8 cellular contexts compared by ENCODE assay signal in genomic region chr19:40464059-40465024, GRCh38. TPM values are rescaled to one million over a fixed set of nuclear protein-coding genes. Genes with fewer than 3 reads are reported as not detected.
DNase-seq lines count a peak whose midpoint lies in the region; ATAC-seq, FAIRE-seq and TF ChIP-seq lines count a peak whose summit lies in the region.

No MANE protein-coding gene starts in this region.

- CTCF ChIA-PET in T-cell (lab: Charles Lee), result interaction anchor here (0.6 to 1.7 kb wide), 14 partner anchors 20 to 1067 kb away, joined by 3 to 18 read pairs (median 4); partner anchors contain the start of genes SERTAD1 (in 1 of the 2) and SERTAD3 (in 1 of the 2)

- POLR2A ChIA-PET in T-cell (lab: Charles Lee), result interaction anchor here in 1 of 2 donors (0.6 kb wide), 1 partner anchor 29 kb away, joined by 7 read pairs; no protein-coding TSS in a partner anchor

- H3K27me3 Mint-ChIP-seq in T-cell, result peaks cover 5 to 16% of the 10 kb centered on the region in 2 donors

- H3K4me3 ChIP-seq in left ventricle myocardium inferior (peak overlapping the region; percentile 75), psoas muscle (peak overlapping the region; percentile 85)

- H3K9me3 ChIP-seq in left ventricle myocardium inferior (replicated peaks) (no peaks in the 10 kb centered on the region), psoas muscle (no peaks in the 10 kb centered on the region)

- intact Hi-C loops in left ventricle myocardium inferior (cut with micrococcal nuclease) (no loop called here), psoas muscle (cut with DNase I) (loop anchor here in 1 of 2 donors (2.0 to 5.0 kb wide), 2 partner anchors 44 to 133 kb away; no protein-coding TSS in a partner anchor)

- H3K4me1 ChIP-seq in left ventricle myocardium inferior (peaks cover 46% of the 10 kb centered on the region), psoas muscle (peaks cover 12% of the 10 kb centered on the region)

- no peaks in the 10 kb centered on the region for H3K9me3 Mint-ChIP-seq in T-cell

- no peaks in the 10 kb centered on the region for H3K36me3 Mint-ChIP-seq in T-cell

- H3K27ac Mint-ChIP-seq in T-cell, result peak overlapping the region in 1 of 2 donors; percentile 63

- peak; percentile 65 for DNase-seq in GM04503 (ENCODE audit: low read depth)
- DNase-seq in NCI-H128 (lab: John Stamatoyannopoulos, UW; ENCODE audit: unreplicated experiment), result peak; percentile 33
- peak in 32 of 34 experiments; percentile 35 to 75 (median 58) for DNase-seq in T-cell
- peak in 49 of 56 donors; percentile 4 to 85 (median 42) for DNase-seq in amygdala (lab: John Stamatoyannopoulos, UW)
- peak; percentile 78 for DNase-seq in left ventricle myocardium inferior
- DNase-seq in psoas muscle, result peak; percentile 84 to 85
- peak; percentile 76 for DNase-seq in urothelium cell line (ENCODE audit: low spot score)

- 31 to 44% (median 36%) methylated on average over 11 of the region's 11 CpGs for WGBS in psoas muscle, 3 donors

- peaks cover 5% of the 10 kb centered on the region for H3K27me3 ChIP-seq in left ventricle myocardium inferior (ENCODE audit: low read depth)
- no peaks in the 10 kb centered on the region for H3K27me3 ChIP-seq in psoas muscle (ENCODE audit: insufficient read depth in 3 of 3, low read length in 2 of 3)

- TF ChIP-seq CTCF in left ventricle myocardium inferior (IDR thresholded peaks at IDR 0.05; ENCODE audit: borderline replicate concordance) (peak; percentile 84), psoas muscle (IDR thresholded peaks at IDR 0.05) (peak; percentile 87)

- H3K4me3 Mint-ChIP-seq in T-cell, result peak overlapping the region; percentile 76 to 92 (median 83)

- no peak for FAIRE-seq in urothelium cell line (lab: Jason Lieb, UNC)

- peaks cover 24 to 34% (median 24%) of the 10 kb centered on the region in 3 donors for H3K4me1 Mint-ChIP-seq in T-cell

- H3K27ac ChIP-seq in left ventricle myocardium inferior (replicated peaks) (peak overlapping the region; percentile 89), psoas muscle (peak overlapping the region; percentile 94)

- ATAC-seq in T-cell (replicated peaks in 1 of 4) (no peak), psoas muscle (peak in 3 of 4 donors; percentile 12 to 34 (median 26)), GM18520 (IDR thresholded peaks at IDR 0.05; ENCODE audit: unreplicated experiment) (no peak)

- H3K36me3 ChIP-seq in left ventricle myocardium inferior (no peaks in the 10 kb centered on the region), psoas muscle (ENCODE audit: insufficient read depth in 1 of 2, low read depth in 1 of 2) (no peaks in the 10 kb centered on the region)

RNA-seq across cellular contexts. Expression of gene BLVRB, which starts 1.2 kb away (rescaled TPM):
- total RNA-seq in T-cell, result 10 to 100 TPM in 3 of 5 donors, 1 to 10 TPM in 2; 6.8 to 20.3 (median 16.4) TPM
- 91.3 TPM for total RNA-seq in left ventricle myocardium inferior
- total RNA-seq in psoas muscle, result 100 to 1,000 TPM in 2 of 4 donors, 10 to 100 TPM in 2; 74.1 to 189 (median 114) TPM
- 100 to 1,000 TPM; 167 to 204 (median 172) TPM for polyA plus RNA-seq in psoas muscle

RNA-seq across cellular contexts. Expression of gene SPTBN4, which starts 2.5 kb away (rescaled TPM):
- 1 to 10 TPM in 1 of 5 donors, under 1 TPM in 4; 0.37 to 1.2 (median 0.66) TPM for total RNA-seq in T-cell
- total RNA-seq in left ventricle myocardium inferior, result 6.1 TPM
- 1 to 10 TPM; 1.8 to 4.7 (median 2.8) TPM for total RNA-seq in psoas muscle
- 1 to 10 TPM in 2 of 3 donors, under 1 TPM in 1; 0.66 to 2.9 (median 2.8) TPM for polyA plus RNA-seq in psoas muscle

RNA-seq across cellular contexts. Expression of gene SERTAD3, which starts 20.2 kb away (rescaled TPM):
- total RNA-seq in T-cell, result 10 to 100 TPM; 17.4 to 26.7 (median 24.7) TPM
- 16.2 TPM for total RNA-seq in left ventricle myocardium inferior
- 10 to 100 TPM; 16.0 to 29.0 (median 26.0) TPM for total RNA-seq in psoas muscle
- polyA plus RNA-seq in psoas muscle, result 10 to 100 TPM; 12.7 to 30.0 (median 13.8) TPM

RNA-seq across cellular contexts. Expression of gene SERTAD1, which starts 38.5 kb away (rescaled TPM):
- total RNA-seq in T-cell (10 to 100 TPM; 10.9 to 25.4 (median 13.3) TPM), left ventricle myocardium inferior (9.2 TPM), psoas muscle (10 to 100 TPM; 10.5 to 24.0 (median 20.2) TPM)
- 10 to 100 TPM; 10.7 to 88.7 (median 17.3) TPM for polyA plus RNA-seq in psoas muscle

RNA-seq across cellular contexts. Expression of gene PRX, which starts 51.2 kb away (rescaled TPM):
- total RNA-seq in T-cell (1 to 10 TPM; 2.0 to 4.4 (median 2.8) TPM), left ventricle myocardium inferior (3.3 TPM), psoas muscle (1 to 10 TPM; 1.4 to 3.3 (median 2.8) TPM)
- polyA plus RNA-seq in psoas muscle, result 1 to 10 TPM; 1.9 to 2.1 (median 2.1) TPM

Comparison
In these comparisons a context has a peak if more than half of its experiments do, and no peak if none do; other contexts are left out.
1. DNase-seq: peak in every context shown above with its lines; median percentile 84 in psoas muscle; 78 in left ventricle myocardium inferior; 76 in urothelium cell line; 65 in GM04503; 58 in T-cell; 42 in amygdala; 33 in NCI-H128.
2. ATAC-seq: peak in psoas muscle (3 of 4); none in T-cell (0 of 4) and GM18520 (single experiment).